Comparison of ENCODE assay signal across 9 cellular contexts in the genomic region with DNA sequence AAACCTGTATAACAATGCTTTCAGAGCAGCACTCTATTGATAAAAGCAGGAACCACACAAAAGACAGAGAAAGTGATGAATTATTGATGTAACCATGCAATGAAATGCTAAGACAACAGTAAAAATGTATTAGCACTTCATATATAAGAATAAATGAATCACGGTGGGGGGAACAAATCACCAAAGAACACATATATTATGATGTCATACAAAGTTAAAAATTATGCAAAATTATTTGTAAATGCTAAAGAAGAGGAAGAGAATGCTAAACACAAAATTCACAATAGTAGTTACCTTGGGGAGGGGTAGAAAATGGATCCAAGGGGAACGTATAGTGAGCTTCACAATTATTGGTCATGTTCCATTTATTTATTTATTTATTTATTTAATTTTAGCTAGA.
"Had no signal": no experiment of that assay in that cellular context is flagged by ENCODE, and none has a peak within 500 bp of the region (broad histone marks: within the 10 kb centered on the region; RNA-seq: fewer than 3 reads in every experiment).

No MANE protein-coding gene starts in this region.

- H3K27ac Mint-ChIP-seq: H9 had no signal

- FAIRE-seq: H1, H54, HTR-8/SVneo had no signal

- H3K9me3 Mint-ChIP-seq: H9 had no signal

- DNase-seq: GM23248, H9, HCEC 1CT, Karpas-422, KBM-7 had no signal

- H3K4me1 Mint-ChIP-seq: H9 had no signal

- H2AFZ ChIP-seq: GM23248 had no signal

- H3K9ac ChIP-seq: GM23248, KMS-11 had no signal

- H3K4me3 ChIP-seq: GM23248 had no signal

- H3K4me2 ChIP-seq: KMS-11 had no signal

- H3K27ac ChIP-seq: GM23248, KMS-11 had no signal

- H3K4me3 Mint-ChIP-seq: H9 had no signal
